In the genomic region with DNA sequence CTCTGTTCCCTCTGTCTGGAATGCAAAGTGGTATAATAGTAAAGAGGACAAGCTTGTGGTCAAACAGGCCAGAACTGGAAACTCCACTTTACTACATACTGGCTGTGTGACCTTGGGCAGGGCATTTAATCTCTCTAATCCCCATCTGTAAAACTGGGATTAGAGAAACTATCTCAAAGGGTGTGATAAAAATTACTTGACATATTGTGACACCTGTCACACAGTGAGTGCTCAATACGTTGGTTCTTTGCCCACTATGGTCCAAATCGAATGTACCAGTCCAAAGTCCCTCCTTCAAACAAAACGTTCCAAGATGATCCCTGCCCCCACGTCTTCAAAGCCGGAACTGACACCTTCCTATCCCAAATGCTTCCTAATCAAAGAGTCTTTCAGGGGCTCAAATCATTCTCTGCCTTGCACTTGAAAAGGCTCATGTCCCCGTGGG, we compare ENCODE assay signal across 9 cellular contexts. TPM values are rescaled to one million over a fixed set of nuclear protein-coding genes. Genes with fewer than 3 reads are reported as not detected.
DNase-seq lines count a peak whose midpoint lies in the region; ATAC-seq and TF ChIP-seq lines count a peak whose summit lies in the region.
"Had no signal": no experiment of that assay in that cellular context is flagged by ENCODE, and none has a peak within 500 bp of the region (broad histone marks: within the 10 kb centered on the region; RNA-seq: fewer than 3 reads in every experiment).

No MANE protein-coding gene starts in this region.

- H3K27ac ChIP-seq in right atrium auricular region (peak overlapping the region; percentile 93 to 94), body of pancreas (peak overlapping the region; percentile 78 to 93 (median 88))

- peaks cover 10% of the 10 kb centered on the region for H3K36me3 Mint-ChIP-seq in mesothelial cell of epicardium

- peak overlapping the region; percentile 98 for H3K27ac Mint-ChIP-seq in mesothelial cell of epicardium

- H3K4me1 ChIP-seq in right atrium auricular region = peaks cover 0 to 19% of the 10 kb centered on the region in 2 donors
- peaks cover 21% of the 10 kb centered on the region for H3K4me1 ChIP-seq in body of pancreas

- H3K27me3 Mint-ChIP-seq in mesothelial cell of epicardium (ENCODE audit: low read depth) = no peaks in the 10 kb centered on the region

- TF ChIP-seq POLR2A in body of pancreas (IDR thresholded peaks at IDR 0.05) = no peak
- TF ChIP-seq POLR2A in lower leg skin (IDR thresholded peaks at IDR 0.05) = no peak

- H3K36me3 ChIP-seq in right atrium auricular region (peaks cover 9% of the 10 kb centered on the region), body of pancreas (replicated peaks in 1 of 2; ENCODE audit: insufficient read depth in 1 of 2, low read depth in 2 of 2) (no peaks in the 10 kb centered on the region)

- TF ChIP-seq CTCF in right atrium auricular region (IDR thresholded peaks at IDR 0.05) (no peak), body of pancreas (IDR thresholded peaks at IDR 0.05) (no peak), mesothelial cell of epicardium (IDR thresholded peaks at IDR 0.05; ENCODE audit: unreplicated experiment) (no peak), lower leg skin (IDR thresholded peaks at IDR 0.05) (no peak)

- 20% methylated on average over 6 of the region's 6 CpGs for WGBS in body of pancreas, 2 donors
- WGBS in lower leg skin, 2 donors = 63 to 64% methylated on average over 6 of the region's 6 CpGs

- H3K9me3 Mint-ChIP-seq in mesothelial cell of epicardium = no peaks in the 10 kb centered on the region

- H3K4me1 Mint-ChIP-seq in mesothelial cell of epicardium = peaks cover 18% of the 10 kb centered on the region

- ATAC-seq in body of pancreas (no peak), HG02840 (IDR thresholded peaks at IDR 0.05; ENCODE audit: low FRiP score, unreplicated experiment) (no peak), GM21423 (IDR thresholded peaks at IDR 0.05; ENCODE audit: unreplicated experiment) (no peak)

- intact Hi-C loops in cardiac septum (cut with DNase I) (no loop called here), body of pancreas (cut with DNase I) (loop anchor here (10.0 kb wide), 1 partner anchor 58 kb away; no protein-coding TSS in a partner anchor), lower leg skin (cut with DNase I; ENCODE audit: low total_unique reads) (no loop called here)

- H3K27me3 ChIP-seq in right atrium auricular region (no peaks in the 10 kb centered on the region), body of pancreas (no peaks in the 10 kb centered on the region)

- H3K4me3 ChIP-seq in right atrium auricular region (peak overlapping the region; percentile 75 to 76), body of pancreas (peak overlapping the region; percentile 58 to 65), lower leg skin (ENCODE audit: low read depth, poor library complexity, severe bottlenecking) (no peak overlapping the region)

- H3K9me3 ChIP-seq in right atrium auricular region (no peaks in the 10 kb centered on the region), body of pancreas (no peaks in the 10 kb centered on the region)

- peak overlapping the region; percentile 97 for H3K4me3 Mint-ChIP-seq in mesothelial cell of epicardium

- DNase-seq in right atrium auricular region (ENCODE audit: low spot score) (no peak), cardiac septum (ENCODE audit: low spot score) (no peak), body of pancreas (no peak), mesothelial cell of epicardium (ENCODE audit: low spot score in 2 of 2, unreplicated experiment in 2 of 2) (no peak), lower leg skin (ENCODE audit: low spot score in 2 of 2) (no peak), NCI-H524 treated with DMSO at 0.1 percent for 48 hours (lab: John Stamatoyannopoulos, UW) (no peak)

RNA-seq across cellular contexts. Expression of a gene that starts 0.7 kb away (rescaled TPM):
- total RNA-seq in right atrium auricular region = 10 to 100 TPM; 14.0 to 21.6 TPM
- total RNA-seq in cardiac septum = 15.3 TPM
- 10 to 100 TPM; 13.8 to 33.2 TPM for total RNA-seq in body of pancreas
- total RNA-seq in mesothelial cell of epicardium = 36.8 to 39.1 TPM (median 37.1 TPM) in 3 replicates
- total RNA-seq in lower leg skin = 10 to 100 TPM; 24.2 to 41.4 (median 28.8) TPM

RNA-seq across cellular contexts. Expression of a gene that starts 12.7 kb away (rescaled TPM):
- total RNA-seq in right atrium auricular region (10 to 100 TPM; 73.5 to 85.5 TPM), cardiac septum (84.4 TPM), body of pancreas (10 to 100 TPM; 52.4 to 65.3 TPM), mesothelial cell of epicardium (141 to 146 TPM (median 142 TPM) in 3 replicates), lower leg skin (100 to 1,000 TPM; 181 to 244 (median 191) TPM)

RNA-seq across cellular contexts. Expression of a gene that starts 18.9 kb away (rescaled TPM):
- total RNA-seq in right atrium auricular region = 10 to 100 TPM; 14.9 to 26.2 TPM
- total RNA-seq in cardiac septum = 10.9 TPM
- total RNA-seq in body of pancreas = 1 to 10 TPM; 1.3 to 2.6 TPM
- total RNA-seq in mesothelial cell of epicardium = 1.7 to 2.1 TPM (median 1.7 TPM) in 3 replicates
- total RNA-seq in lower leg skin = 1 to 10 TPM; 1.6 to 3.8 (median 1.9) TPM
- total RNA-seq: M059J had no signal

RNA-seq across cellular contexts. Expression of a gene that starts 22.0 kb away (rescaled TPM):
- total RNA-seq in right atrium auricular region (1,000 to 10,000 TPM; 3,380 to 5,284 TPM), cardiac septum (4,725 TPM), body of pancreas (under 1 TPM in 1 of 2 donors, not detected in 1; 0.26 TPM), mesothelial cell of epicardium (1.6 to 3.0 TPM (median 2.3 TPM) in 3 replicates), lower leg skin (1 to 10 TPM in 1 of 4 donors, under 1 TPM in 2, not detected in 1; 0.44 to 3.8 (median 0.62) TPM)
- total RNA-seq: M059J had no signal

RNA-seq across cellular contexts. Expression of a gene that starts 43.2 kb away (rescaled TPM):
- 10 to 100 TPM; 77.5 to 77.8 TPM for total RNA-seq in right atrium auricular region
- total RNA-seq in cardiac septum = 48.5 TPM
- 10 to 100 TPM; 79.1 to 98.2 TPM for total RNA-seq in body of pancreas
- total RNA-seq in mesothelial cell of epicardium = 35.3 to 35.9 TPM (median 35.3 TPM) in 3 replicates
- total RNA-seq in lower leg skin = 10 to 100 TPM; 42.8 to 82.0 (median 59.7) TPM
